ENCODE assay signal across 27 cellular contexts in the genomic region with DNA sequence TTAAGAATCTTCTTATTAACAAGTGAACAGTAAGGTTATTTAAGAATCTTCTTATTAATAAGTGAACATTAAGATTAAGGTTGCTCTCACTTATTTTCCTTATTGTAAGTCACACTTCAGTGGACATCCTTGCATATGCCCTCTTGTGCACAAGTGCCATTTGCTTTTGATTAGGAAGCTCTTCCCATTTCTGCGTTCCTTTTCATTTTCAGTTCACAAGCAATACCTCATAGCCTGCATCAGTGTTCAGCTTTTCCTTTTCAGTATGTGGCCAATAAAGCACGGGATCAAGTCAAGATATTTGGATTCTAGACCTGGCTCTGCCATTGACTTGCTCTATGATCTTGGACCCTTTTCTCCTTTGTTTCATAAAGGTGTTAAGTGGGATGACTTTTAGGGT.
"Had no signal": no experiment of that assay in that cellular context is flagged by ENCODE, and none has a peak within 500 bp of the region (broad histone marks: within the 10 kb centered on the region; RNA-seq: fewer than 3 reads in every experiment).

No MANE protein-coding gene starts in this region.

- H3K4me3 Mint-ChIP-seq: activated CD4-positive, alpha-beta memory T cell treated with anti-CD3 and anti-CD28 coated beads, Interleukin-2, amount 10 ng/mL, durations not matched to agents 7 days and 5 days; activated CD8-positive, alpha-beta memory T cell treated with anti-CD3 and anti-CD28 coated beads, Interleukin-2, amount 10 ng/mL, durations not matched to agents 7 days and 5 days; activated naive CD4-positive, alpha-beta T cell treated with anti-CD3 and anti-CD28 coated beads, Interleukin-2, amount 10 ng/mL, durations not matched to agents 7 days and 5 days; activated naive CD8-positive, alpha-beta T cell; activated naive CD8-positive, alpha-beta T cell treated with anti-CD3 and anti-CD28 coated beads, Interleukin-2, amount 50 U/mL, for 24 hours had no signal

- H3K27me3 ChIP-seq: cardiac muscle cell had no signal

- H3K27ac ChIP-seq: cardiac muscle cell, SK-N-MC, WERI-Rb-1 had no signal

- ATAC-seq: activated CD8-positive, alpha-beta memory T cell treated with anti-CD3 and anti-CD28 coated beads, Interleukin-2, amount 10 ng/mL, durations not matched to agents 7 days and 5 days; activated naive CD8-positive, alpha-beta T cell treated with anti-CD3 and anti-CD28 coated beads, Interleukin-2, amount 50 U/mL, for 24 hours had no signal

- H3K36me3 Mint-ChIP-seq: activated CD8-positive, alpha-beta memory T cell treated with anti-CD3 and anti-CD28 coated beads, Interleukin-2, amount 10 ng/mL, durations not matched to agents 7 days and 5 days had no signal

- H3K4me1 Mint-ChIP-seq: activated naive CD4-positive, alpha-beta T cell treated with anti-CD3 and anti-CD28 coated beads, Interleukin-2, amount 10 ng/mL, durations not matched to agents 7 days and 5 days had no signal

- H3K36me3 ChIP-seq: cardiac muscle cell, WERI-Rb-1 had no signal

- H3K27me3 Mint-ChIP-seq: activated CD4-positive, alpha-beta memory T cell treated with anti-CD3 and anti-CD28 coated beads, Interleukin-2, amount 10 ng/mL, durations not matched to agents 7 days and 5 days; activated CD8-positive, alpha-beta memory T cell treated with anti-CD3 and anti-CD28 coated beads, Interleukin-2, amount 10 ng/mL, durations not matched to agents 7 days and 5 days; activated naive CD4-positive, alpha-beta T cell treated with anti-CD3 and anti-CD28 coated beads, Interleukin-2, amount 10 ng/mL, durations not matched to agents 7 days and 5 days; activated naive CD8-positive, alpha-beta T cell; activated naive CD8-positive, alpha-beta T cell treated with anti-CD3 and anti-CD28 coated beads, Interleukin-2, amount 50 U/mL, for 24 hours had no signal

- H3K4me3 ChIP-seq: cardiac muscle cell, SK-N-MC had no signal

- H3K27ac Mint-ChIP-seq: activated CD4-positive, alpha-beta memory T cell treated with anti-CD3 and anti-CD28 coated beads, Interleukin-2, amount 10 ng/mL, durations not matched to agents 7 days and 5 days; activated CD8-positive, alpha-beta memory T cell treated with anti-CD3 and anti-CD28 coated beads, Interleukin-2, amount 10 ng/mL, durations not matched to agents 7 days and 5 days; activated naive CD4-positive, alpha-beta T cell treated with anti-CD3 and anti-CD28 coated beads, Interleukin-2, amount 10 ng/mL, durations not matched to agents 7 days and 5 days; activated naive CD8-positive, alpha-beta T cell; activated naive CD8-positive, alpha-beta T cell treated with anti-CD3 and anti-CD28 coated beads, Interleukin-2, amount 50 U/mL, for 24 hours had no signal

- H3K9me3 Mint-ChIP-seq: activated CD4-positive, alpha-beta memory T cell treated with anti-CD3 and anti-CD28 coated beads, Interleukin-2, amount 10 ng/mL, durations not matched to agents 7 days and 5 days; activated naive CD4-positive, alpha-beta T cell treated with anti-CD3 and anti-CD28 coated beads, Interleukin-2, amount 10 ng/mL, durations not matched to agents 7 days and 5 days; activated naive CD8-positive, alpha-beta T cell treated with anti-CD3 and anti-CD28 coated beads, Interleukin-2, amount 50 U/mL, for 24 hours had no signal

- DNase-seq: activated CD4-positive, alpha-beta memory T cell treated with anti-CD3 and anti-CD28 coated beads, Interleukin-2, amount 10 ng/mL, durations not matched to agents 7 days and 5 days; activated CD4-positive, alpha-beta T cell treated with anti-CD3 and anti-CD28 coated beads for 1 hour; activated CD4-positive, alpha-beta T cell treated with anti-CD3 and anti-CD28 coated beads for 48 hours; activated CD4-positive, CD25-positive, alpha-beta regulatory T cell; activated CD8-positive, alpha-beta memory T cell treated with anti-CD3 and anti-CD28 coated beads for 24 hours; activated CD8-positive, alpha-beta memory T cell treated with anti-CD3 and anti-CD28 coated beads, Interleukin-2, amount 10 ng/mL, durations not matched to agents 7 days and 5 days; activated CD8-positive, alpha-beta memory T cell treated with anti-CD3 and anti-CD28 coated beads, Interleukin-2, amount 50 U/mL, for 48 hours; activated effector memory CD4-positive, alpha-beta T cell treated with Interleukin-2 at 50 U/mL for 16 hours; activated naive CD4-positive, alpha-beta T cell treated with anti-CD3 and anti-CD28 coated beads, Interleukin-2, amount 10 ng/mL, durations not matched to agents 7 days and 5 days; activated naive CD8-positive, alpha-beta T cell treated with anti-CD3 and anti-CD28 coated beads, Interleukin-2, amount 50 U/mL, for 24 hours; activated T-cell treated with anti-CD3 and anti-CD28 coated beads, Interleukin-2, amount 50 U/mL, for 48 hours; anterior cingulate cortex; Karpas-422; KBM-7; NCI-H1092; NCI-H1436 treated with DMSO at 0.1 percent for 48 hours; NCI-H1694 treated with DMSO at 0.1 percent for 48 hours; NCI-H2029; NCI-H345; NCI-H524 treated with DMSO at 0.1 percent for 48 hours; NCI-H748 treated with DMSO at 0.1 percent for 48 hours; Right ventricle myocardium superior; T1000; WERI-Rb-1 had no signal
